In genomic region chr15:32790352-32790999, GRCh38 we compare ENCODE assay signal across 1 cellular context.
TF ChIP-seq lines count a peak whose summit lies in the region.

No MANE protein-coding gene starts in this region.

TF ChIP-seq in A549, 52 proteins besides CTCF, POLR2A, EP300 and RAD21 (continued from another document):
- no peak for TF ChIP-seq REST (IDR thresholded peaks at IDR 0.05)
